In the genomic region with DNA sequence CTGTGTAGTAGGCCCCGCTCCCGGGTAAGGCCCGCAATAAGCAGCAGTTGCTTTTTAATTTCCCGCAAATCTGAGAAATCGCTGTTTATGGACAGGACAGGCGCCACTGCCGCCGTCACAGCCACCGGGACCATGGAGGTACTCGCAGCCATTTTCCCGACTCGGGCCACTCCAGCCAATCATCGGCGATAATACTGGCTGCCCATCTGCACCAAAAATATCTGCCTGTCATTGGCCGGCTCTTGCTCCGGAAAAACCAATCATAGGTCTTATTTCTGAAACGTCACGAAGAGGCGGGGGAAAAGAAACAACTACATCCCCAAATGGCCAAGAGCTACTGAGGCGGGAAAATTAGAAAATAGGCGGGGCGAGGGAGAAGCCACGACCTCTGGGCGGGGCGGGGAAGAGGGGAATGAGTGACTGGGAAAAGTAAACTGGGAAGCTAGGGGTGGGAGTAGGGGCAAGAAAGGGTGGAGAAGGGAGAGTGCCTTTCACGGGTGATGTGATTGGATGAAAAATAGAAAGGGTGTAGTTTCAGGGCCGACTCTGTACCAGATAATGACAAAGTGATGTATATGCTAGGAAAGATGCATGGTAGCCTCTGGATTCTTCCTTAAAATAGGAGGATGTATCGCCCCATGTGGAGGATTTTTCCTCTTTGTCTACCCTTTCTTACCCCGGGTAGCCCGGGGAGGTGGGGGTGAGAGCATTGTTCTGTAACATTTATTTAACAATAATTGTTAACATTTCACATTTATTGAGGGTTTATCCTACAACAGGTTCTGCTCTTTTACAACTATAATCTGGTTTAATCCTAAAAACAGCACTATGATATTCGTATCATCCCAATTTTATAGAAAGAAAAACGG, we compare ENCODE assay signal across 8 cellular contexts. TPM values are rescaled to one million over a fixed set of nuclear protein-coding genes. Genes with fewer than 3 reads are reported as not detected.
DNase-seq lines count a peak whose midpoint lies in the region; ATAC-seq and TF ChIP-seq lines count a peak whose summit lies in the region.

A gene with protein sequence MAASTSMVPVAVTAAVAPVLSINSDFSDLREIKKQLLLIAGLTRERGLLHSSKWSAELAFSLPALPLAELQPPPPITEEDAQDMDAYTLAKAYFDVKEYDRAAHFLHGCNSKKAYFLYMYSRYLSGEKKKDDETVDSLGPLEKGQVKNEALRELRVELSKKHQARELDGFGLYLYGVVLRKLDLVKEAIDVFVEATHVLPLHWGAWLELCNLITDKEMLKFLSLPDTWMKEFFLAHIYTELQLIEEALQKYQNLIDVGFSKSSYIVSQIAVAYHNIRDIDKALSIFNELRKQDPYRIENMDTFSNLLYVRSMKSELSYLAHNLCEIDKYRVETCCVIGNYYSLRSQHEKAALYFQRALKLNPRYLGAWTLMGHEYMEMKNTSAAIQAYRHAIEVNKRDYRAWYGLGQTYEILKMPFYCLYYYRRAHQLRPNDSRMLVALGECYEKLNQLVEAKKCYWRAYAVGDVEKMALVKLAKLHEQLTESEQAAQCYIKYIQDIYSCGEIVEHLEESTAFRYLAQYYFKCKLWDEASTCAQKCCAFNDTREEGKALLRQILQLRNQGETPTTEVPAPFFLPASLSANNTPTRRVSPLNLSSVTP (minus strand): TSS at position 163 of the 869 bp plus-strand sequence. CDS start 11 bp downstream, at position 152.

- peaks cover 25% of the 10 kb centered on the region for H3K4me1 Mint-ChIP-seq in activated T-cell treated with anti-CD3 and anti-CD28 coated beads, Interleukin-2, amount 50 U/mL, for 24 hours (ENCODE audit: low read depth)

- H3K9ac ChIP-seq in mucosa of rectum (ENCODE audit: low read depth in 1 of 2, low read length in 2 of 2) = peak within 1 kb of the TSS; percentile 88 to 93

- H3K27me3 Mint-ChIP-seq in activated T-cell treated with anti-CD3 and anti-CD28 coated beads, Interleukin-2, amount 50 U/mL, for 24 hours = no peaks in the 10 kb centered on the region

- no peaks in the 10 kb centered on the region for H3K9me3 ChIP-seq in mucosa of rectum (ENCODE audit: control insufficient read depth in 2 of 2, low read length in 2 of 2)

- peaks cover 2 to 3% of the 10 kb centered on the region in 2 donors for H3K36me3 ChIP-seq in mucosa of rectum (ENCODE audit: control insufficient read depth in 2 of 2, insufficient read depth in 2 of 2, low read length in 2 of 2)

- H3K4me3 ChIP-seq in mucosa of rectum (ENCODE audit: low read length in 2 of 2) = peak within 1 kb of the TSS; percentile 80 to 99

- H3K36me3 Mint-ChIP-seq in activated T-cell treated with anti-CD3 and anti-CD28 coated beads, Interleukin-2, amount 50 U/mL, for 24 hours (ENCODE audit: low read depth) = peaks cover 28% of the 10 kb centered on the region

- H3K9me3 Mint-ChIP-seq in activated T-cell treated with anti-CD3 and anti-CD28 coated beads, Interleukin-2, amount 50 U/mL, for 24 hours = no peaks in the 10 kb centered on the region

- ATAC-seq in GM21717 (IDR thresholded peaks at IDR 0.05; ENCODE audit: unreplicated experiment) = peak; percentile 94

- peak; percentile 89 for TF ChIP-seq POLR2A in erythroblast (IDR thresholded peaks at IDR 0.05; ENCODE audit: low read length)

- peak within 1 kb of the TSS; percentile 99 for H3K4me3 Mint-ChIP-seq in activated T-cell treated with anti-CD3 and anti-CD28 coated beads, Interleukin-2, amount 50 U/mL, for 24 hours

- peak; percentile 58 for DNase-seq in DMS153 treated with DMSO at 0.1 percent for 48 hours (lab: John Stamatoyannopoulos, UW; ENCODE audit: unreplicated experiment)
- peak; percentile 99 for DNase-seq in KBM-7
- peak; percentile 85 for DNase-seq in activated T-cell treated with anti-CD3 and anti-CD28 coated beads, Interleukin-2, amount 50 U/mL, for 24 hours
- DNase-seq in erythroblast (lab: John Stamatoyannopoulos, UW) = peak; percentile 97 to 98
- peak; percentile 88 for DNase-seq in stimulated activated CD8-positive, alpha-beta memory T cell treated with anti-CD3 and anti-CD28 coated beads, Interleukin-4, amount 100 ng/mL, for 48 hours

- no peaks in the 10 kb centered on the region for H3K27me3 ChIP-seq in mucosa of rectum (ENCODE audit: control insufficient read depth in 2 of 2, insufficient read depth in 2 of 2, low read length in 2 of 2)

- H3K27ac ChIP-seq in mucosa of rectum (ENCODE audit: low read depth in 2 of 2, low read length in 2 of 2) = peak within 1 kb of the TSS; percentile 43 to 81

- in situ Hi-C loops in KBM-7 (cut with MboI; ENCODE audit: low pct_unique_long_range_greater_than_20kb, low sequenced_read_pairs) = no loop called here

- peaks cover 7 to 9% of the 10 kb centered on the region in 2 donors for H3K4me1 ChIP-seq in mucosa of rectum (ENCODE audit: control insufficient read depth in 2 of 2, insufficient read depth in 2 of 2, low read length in 2 of 2)

- peak within 1 kb of the TSS; percentile 97 for H3K27ac Mint-ChIP-seq in activated T-cell treated with anti-CD3 and anti-CD28 coated beads, Interleukin-2, amount 50 U/mL, for 24 hours

TF ChIP-seq in PFSK-1, 5 proteins besides CTCF, POLR2A, EP300 and RAD21:
- TF ChIP-seq SIN3A (IDR thresholded peaks at IDR 0.05; ENCODE audit: borderline replicate concordance, insufficient read depth, low read length) (no peak), POLR2AphosphoS5 (IDR thresholded peaks at IDR 0.05; ENCODE audit: low read depth, low read length) (peak; percentile 88), FOXP2 (optimal IDR thresholded peaks at IDR 0.05; ENCODE audit: borderline replicate concordance, extremely low read depth, extremely low read length, insufficient read depth) (no peak), TAF1 (IDR thresholded peaks at IDR 0.05; ENCODE audit: borderline replicate concordance, insufficient read depth, low read length) (peak; percentile 75)
- TF ChIP-seq, protein P1, sequence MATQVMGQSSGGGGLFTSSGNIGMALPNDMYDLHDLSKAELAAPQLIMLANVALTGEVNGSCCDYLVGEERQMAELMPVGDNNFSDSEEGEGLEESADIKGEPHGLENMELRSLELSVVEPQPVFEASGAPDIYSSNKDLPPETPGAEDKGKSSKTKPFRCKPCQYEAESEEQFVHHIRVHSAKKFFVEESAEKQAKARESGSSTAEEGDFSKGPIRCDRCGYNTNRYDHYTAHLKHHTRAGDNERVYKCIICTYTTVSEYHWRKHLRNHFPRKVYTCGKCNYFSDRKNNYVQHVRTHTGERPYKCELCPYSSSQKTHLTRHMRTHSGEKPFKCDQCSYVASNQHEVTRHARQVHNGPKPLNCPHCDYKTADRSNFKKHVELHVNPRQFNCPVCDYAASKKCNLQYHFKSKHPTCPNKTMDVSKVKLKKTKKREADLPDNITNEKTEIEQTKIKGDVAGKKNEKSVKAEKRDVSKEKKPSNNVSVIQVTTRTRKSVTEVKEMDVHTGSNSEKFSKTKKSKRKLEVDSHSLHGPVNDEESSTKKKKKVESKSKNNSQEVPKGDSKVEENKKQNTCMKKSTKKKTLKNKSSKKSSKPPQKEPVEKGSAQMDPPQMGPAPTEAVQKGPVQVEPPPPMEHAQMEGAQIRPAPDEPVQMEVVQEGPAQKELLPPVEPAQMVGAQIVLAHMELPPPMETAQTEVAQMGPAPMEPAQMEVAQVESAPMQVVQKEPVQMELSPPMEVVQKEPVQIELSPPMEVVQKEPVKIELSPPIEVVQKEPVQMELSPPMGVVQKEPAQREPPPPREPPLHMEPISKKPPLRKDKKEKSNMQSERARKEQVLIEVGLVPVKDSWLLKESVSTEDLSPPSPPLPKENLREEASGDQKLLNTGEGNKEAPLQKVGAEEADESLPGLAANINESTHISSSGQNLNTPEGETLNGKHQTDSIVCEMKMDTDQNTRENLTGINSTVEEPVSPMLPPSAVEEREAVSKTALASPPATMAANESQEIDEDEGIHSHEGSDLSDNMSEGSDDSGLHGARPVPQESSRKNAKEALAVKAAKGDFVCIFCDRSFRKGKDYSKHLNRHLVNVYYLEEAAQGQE (IDR thresholded peaks at IDR 0.05; ENCODE audit: insufficient read depth in 1 of 2, low read depth in 2 of 2, low read length in 2 of 2) = no peak

RNA-seq across cellular contexts. Expression of the gene that starts here (rescaled TPM):
- polyA plus RNA-seq in PFSK-1 (2012; ENCODE audit: insufficient read length, low read depth) = 26.5 TPM

Comparison
In these comparisons a context has a peak if more than half of its experiments do, and no peak if none do; other contexts are left out.
1. Peak in every context shown above with its lines: DNase-seq, ATAC-seq, H3K4me3 ChIP-seq and H3K27ac ChIP-seq.